Comparison of ENCODE assay signal across 8 cellular contexts in genomic region chr10:50623299-50624153, GRCh38. TPM values are rescaled to one million over a fixed set of nuclear protein-coding genes. Genes with fewer than 3 reads are reported as not detected.
DNase-seq lines count a peak whose midpoint lies in the region; ATAC-seq, FAIRE-seq and TF ChIP-seq lines count a peak whose summit lies in the region.

Gene SGMS1 (minus strand): TSS chr10:50623956. CDS start chr10:50344114, 279,842 bp downstream.

- H3K4me3 ChIP-seq in MM.1S (ENCODE audit: low read length) (peak within 1 kb of the TSS; percentile 96), left ventricle myocardium inferior (peak within 1 kb of the TSS; percentile 84), psoas muscle (peak within 1 kb of the TSS; percentile 96)

- H3K36me3 ChIP-seq in MM.1S (replicated peaks; ENCODE audit: insufficient read depth, low read length) (no peaks in the 10 kb centered on the region), left ventricle myocardium inferior (no peaks in the 10 kb centered on the region), psoas muscle (ENCODE audit: insufficient read depth in 1 of 2, low read depth in 1 of 2) (no peaks in the 10 kb centered on the region)

- FAIRE-seq in H54 (lab: Jason Lieb, UNC): no peak

- DNase-seq in GM04503 (ENCODE audit: low read depth) (peak; percentile 34), H54 (ENCODE audit: insufficient read length, low spot score) (peak; percentile 60), MM.1S (peak; percentile 90), T-helper 17 cell (peak; percentile 69 to 75 (median 69)), left ventricle myocardium inferior (peak; percentile 91), psoas muscle (peak; percentile 89 to 93), ureter (ENCODE audit: low spot score) (peak; percentile 87)

- 0 to 1% (median 1%) methylated on average over 71 to 104 of the region's 104 CpGs for WGBS in psoas muscle, 3 donors

- no peaks in the 10 kb centered on the region for H3K36me3 Mint-ChIP-seq in T-helper 17 cell (ENCODE audit: low read depth)

- H3K27me3 Mint-ChIP-seq in T-helper 17 cell: no peaks in the 10 kb centered on the region

- H3K79me2 ChIP-seq in MM.1S (ENCODE audit: low read length): peaks cover 42% of the 10 kb centered on the region

- peak within 1 kb of the TSS; percentile 96 for H3K9ac ChIP-seq in MM.1S (ENCODE audit: low read length)

- H3K27ac ChIP-seq in MM.1S (ENCODE audit: low read length) (peak within 1 kb of the TSS; percentile 99), angular gyrus (ENCODE audit: low read depth, low read length) (peak within 1 kb of the TSS; percentile 96), left ventricle myocardium inferior (replicated peaks) (peak within 1 kb of the TSS; percentile 99), psoas muscle (peak within 1 kb of the TSS; percentile 97)

- H3F3A ChIP-seq in MM.1S (ENCODE audit: insufficient read depth, low read length): peaks cover 50% of the 10 kb centered on the region

- H3K27me3 ChIP-seq in MM.1S (replicated peaks; ENCODE audit: insufficient read depth, low read length) (no peaks in the 10 kb centered on the region), left ventricle myocardium inferior (ENCODE audit: low read depth) (no peaks in the 10 kb centered on the region), psoas muscle (ENCODE audit: insufficient read depth in 3 of 3, low read length in 2 of 3) (no peaks in the 10 kb centered on the region)

- peak; percentile 65 for TF ChIP-seq POLR2A in H54 (IDR thresholded peaks at IDR 0.05; ENCODE audit: low read depth, low read length)

- H3K4me1 ChIP-seq in MM.1S (ENCODE audit: low read length) (peaks cover 17% of the 10 kb centered on the region), left ventricle myocardium inferior (peaks cover 61% of the 10 kb centered on the region), psoas muscle (peaks cover 29% of the 10 kb centered on the region)

- peak within 1 kb of the TSS; percentile 95 for H2AFZ ChIP-seq in MM.1S (ENCODE audit: low read length)

- TF ChIP-seq CTCF in MM.1S (IDR thresholded peaks at IDR 0.05; ENCODE audit: low read length) (no peak), left ventricle myocardium inferior (IDR thresholded peaks at IDR 0.05; ENCODE audit: borderline replicate concordance) (no peak), psoas muscle (IDR thresholded peaks at IDR 0.05) (no peak)

- no peaks in the 10 kb centered on the region for H4K20me1 ChIP-seq in MM.1S (ENCODE audit: insufficient read depth, low read length)

- H3K9me3 ChIP-seq in MM.1S (replicated peaks; ENCODE audit: insufficient read depth, low read length) (no peaks in the 10 kb centered on the region), T-helper 17 cell (ENCODE audit: control insufficient read depth, low read length, poor library complexity, severe bottlenecking) (no peaks in the 10 kb centered on the region), left ventricle myocardium inferior (replicated peaks) (no peaks in the 10 kb centered on the region), psoas muscle (no peaks in the 10 kb centered on the region)

- intact Hi-C loops in left ventricle myocardium inferior (cut with micrococcal nuclease): loop anchor here (10.0 kb wide), 2 partner anchors 209 to 319 kb away; no protein-coding TSS in a partner anchor
- intact Hi-C loops in psoas muscle (cut with DNase I): loop anchor here (5.0 to 10.0 kb wide), 7 partner anchors 66 to 329 kb away; no protein-coding TSS in a partner anchor

- ATAC-seq in T-helper 17 cell (peak; percentile 59), psoas muscle (peak; percentile 75 to 77 (median 76))

- peak within 1 kb of the TSS; percentile 99 for H3K4me3 Mint-ChIP-seq in T-helper 17 cell

- peaks cover 32% of the 10 kb centered on the region for H3K4me1 Mint-ChIP-seq in T-helper 17 cell

- H3K4me2 ChIP-seq in MM.1S (ENCODE audit: low read depth, low read length): peak within 1 kb of the TSS; percentile 88

- no peaks in the 10 kb centered on the region for H3K9me2 ChIP-seq in MM.1S (replicated peaks; ENCODE audit: insufficient read depth, low read length)

- peak within 1 kb of the TSS; percentile 98 for H3K27ac Mint-ChIP-seq in T-helper 17 cell

RNA-seq across cellular contexts. Expression of gene SGMS1, which starts in this region (rescaled TPM):
- total RNA-seq in T-helper 17 cell (10 to 100 TPM; 45.3 to 51.3 TPM), left ventricle myocardium inferior (18.6 TPM), psoas muscle (10 to 100 TPM in 3 of 4 donors, 1 to 10 TPM in 1; 9.4 to 16.7 (median 13.0) TPM), ureter (78.8 TPM)
- 10 to 100 TPM in 1 of 3 donors, 1 to 10 TPM in 2; 6.2 to 14.1 (median 6.7) TPM for polyA plus RNA-seq in psoas muscle

Comparison
In these comparisons a context has a peak if more than half of its experiments do, and no peak if none do; other contexts are left out.
1. Peak in every context shown above with its lines: DNase-seq, ATAC-seq, H3K4me3 ChIP-seq and H3K27ac ChIP-seq.
2. DNase-seq: peak in every context shown above with its lines; median percentile 91 in left ventricle myocardium inferior; 91 in psoas muscle; 90 in MM.1S; 87 in ureter; 69 in T-helper 17 cell; 60 in H54; 34 in GM04503.